Comparison of ENCODE assay signal across 14 cellular contexts in genomic region chr18:56200381-56200831, GRCh38.
DNase-seq lines count a peak whose midpoint lies in the region; ATAC-seq and TF ChIP-seq lines count a peak whose summit lies in the region.
"Had no signal": no experiment of that assay in that cellular context is flagged by ENCODE, and none has a peak within 500 bp of the region (broad histone marks: within the 10 kb centered on the region; RNA-seq: fewer than 3 reads in every experiment).

No MANE protein-coding gene starts in this region.

- POLR2A ChIA-PET in AG04449 (lab: Yijun Ruan, JAX) (interaction anchor here (0.6 to 1.2 kb wide), 2 partner anchors 26 to 32 kb away, joined by 3 to 4 read pairs; no protein-coding TSS in a partner anchor), WTC11 (lab: Charles Lee) (no interaction called here)

- H2AK5ac ChIP-seq in mesenchymal stem cell (ENCODE audit: low read length, severe bottlenecking) = no peak overlapping the region

- peak overlapping the region; percentile 68 for H3K9ac ChIP-seq in mesenchymal stem cell (ENCODE audit: low read length)
- H3K9ac ChIP-seq: BLaER1 treated with 17β-estradiol and CSF1 and Interleukin-3, amounts not matched to agents 10 nM and 100 nM had no signal

- H3K27me3 Mint-ChIP-seq in chondrocyte (ENCODE audit: low read depth) = no peaks in the 10 kb centered on the region
- H3K27me3 Mint-ChIP-seq in GM23338 (ENCODE audit: insufficient read depth, low read depth, poor library complexity) = no peaks in the 10 kb centered on the region
- no peaks in the 10 kb centered on the region for H3K27me3 Mint-ChIP-seq in WTC11 (ENCODE audit: low read depth)

- DNase-seq in AG04449 (ENCODE audit: low read depth, low spot score) (peak; percentile 24), HS-5 (ENCODE audit: low read depth) (peak; percentile 32), chondrocyte (ENCODE audit: low spot score) (no peak), mesenchymal stem cell (peak; percentile 77), NCI-H1417 (lab: John Stamatoyannopoulos, UW) (no peak), GM23338 (ENCODE audit: low spot score) (no peak), WTC11 (ENCODE audit: low spot score) (no peak), dorsolateral prefrontal cortex (no peak)
- DNase-seq: activated CD8-positive, alpha-beta memory T cell treated with anti-CD3 and anti-CD28 coated beads, Interleukin-2, amount 50 U/mL, for 4 hours; amygdala; NCI-H2081 treated with DMSO at 0.1 percent for 48 hours; posterior cingulate gyrus had no signal

- H3K36me3 Mint-ChIP-seq in chondrocyte (ENCODE audit: low read depth) (no peaks in the 10 kb centered on the region), GM23338 (ENCODE audit: low read depth) (peaks cover 2% of the 10 kb centered on the region; the same call in 1 of the 3 replicates), WTC11 (peaks cover 12% of the 10 kb centered on the region)

- H3K27ac ChIP-seq in mesenchymal stem cell (ENCODE audit: low read length, poor library complexity, severe bottlenecking) (peak overlapping the region; percentile 42), GM23338 (ENCODE audit: low read depth) (no peak overlapping the region), dorsolateral prefrontal cortex (no peak overlapping the region)
- H3K27ac ChIP-seq: BLaER1 treated with 17β-estradiol and CSF1 and Interleukin-3, amounts not matched to agents 10 nM and 100 nM; epithelial cell of prostate had no signal

- no peaks in the 10 kb centered on the region for H3K9me2 ChIP-seq in GM23338 (ENCODE audit: insufficient read depth)

- H3K36me3 ChIP-seq in mesenchymal stem cell (ENCODE audit: control insufficient read depth in 1 of 2, insufficient read depth in 2 of 2, low read depth in 1 of 2, low read length in 2 of 2) (no peaks in the 10 kb centered on the region), GM23338 (ENCODE audit: insufficient read depth) (no peaks in the 10 kb centered on the region; the same call in 1 of the 2 replicates)

- H2BK15ac ChIP-seq in mesenchymal stem cell (ENCODE audit: low read depth, poor library complexity, severe bottlenecking) = no peak overlapping the region

- no peaks in the 10 kb centered on the region for H4K20me1 ChIP-seq in GM23338 (replicated peaks; ENCODE audit: insufficient read depth)
- H4K20me1 ChIP-seq: BLaER1 treated with 17β-estradiol and CSF1 and Interleukin-3, amounts not matched to agents 10 nM and 100 nM had no signal

- no peak overlapping the region for H3K14ac ChIP-seq in mesenchymal stem cell (ENCODE audit: low read length in 2 of 2)

- H2AFZ ChIP-seq in mesenchymal stem cell (ENCODE audit: low read depth, low read length) (no peak overlapping the region), GM23338 (no peak overlapping the region)

- no peaks in the 10 kb centered on the region for H3K79me2 ChIP-seq in GM23338 (replicated peaks; ENCODE audit: insufficient read depth)

- H3K23ac ChIP-seq in mesenchymal stem cell (ENCODE audit: low read length in 2 of 2) = no peak overlapping the region

- no peak overlapping the region for H2BK120ac ChIP-seq in mesenchymal stem cell (ENCODE audit: low read depth, low read length)

- no peak overlapping the region for H3K18ac ChIP-seq in mesenchymal stem cell (ENCODE audit: low read depth in 1 of 2, low read length in 2 of 2)

- intact Hi-C loops in dorsolateral prefrontal cortex (cut with DNase I) = no loop called here

- no peak overlapping the region for H4K8ac ChIP-seq in mesenchymal stem cell (ENCODE audit: low read length)

- H3K4ac ChIP-seq in mesenchymal stem cell (ENCODE audit: low read depth in 1 of 2, low read length in 2 of 2) = no peak overlapping the region

- no peak for ATAC-seq in GM23338
- ATAC-seq in WTC11 = no peak

- H3K4me2 ChIP-seq in mesenchymal stem cell (ENCODE audit: low read length, poor library complexity, severe bottlenecking) = no peak overlapping the region
- H3K4me2 ChIP-seq in GM23338 = no peak overlapping the region

- peaks cover 15% of the 10 kb centered on the region for H3K9me3 ChIP-seq in mesenchymal stem cell (ENCODE audit: control insufficient read depth, low read length)

- no CpG with 5 or more reads among the region's 1 CpG for WGBS in mesenchymal stem cell

- H3K4me1 ChIP-seq in mesenchymal stem cell (ENCODE audit: control insufficient read depth, insufficient read depth, low read depth, low read length) (no peaks in the 10 kb centered on the region), GM23338 (ENCODE audit: insufficient read depth) (no peaks in the 10 kb centered on the region)

- H3F3A ChIP-seq in GM23338 (replicated peaks; ENCODE audit: low read depth) = no peaks in the 10 kb centered on the region

- H3K4me1 Mint-ChIP-seq in chondrocyte (ENCODE audit: low read depth) (peaks cover 47% of the 10 kb centered on the region), GM23338 (no peaks in the 10 kb centered on the region), WTC11 (no peaks in the 10 kb centered on the region)

- H4K91ac ChIP-seq in mesenchymal stem cell (ENCODE audit: low read length) = no peak overlapping the region

- H3K79me1 ChIP-seq in mesenchymal stem cell (replicated peaks; ENCODE audit: low read length, poor library complexity, severe bottlenecking) = no peaks in the 10 kb centered on the region

- H3K27me3 ChIP-seq in mesenchymal stem cell (ENCODE audit: control insufficient read depth in 1 of 2, insufficient read depth in 1 of 2, low read length in 2 of 2) (no peaks in the 10 kb centered on the region), GM23338 (ENCODE audit: insufficient read depth) (no peaks in the 10 kb centered on the region), dorsolateral prefrontal cortex (no peaks in the 10 kb centered on the region)
- H3K27me3 ChIP-seq: BLaER1 treated with 17β-estradiol and CSF1 and Interleukin-3, amounts not matched to agents 10 nM and 100 nM had no signal

- H3K9me3 Mint-ChIP-seq in chondrocyte (ENCODE audit: low read depth) (peaks cover 12% of the 10 kb centered on the region), GM23338 (peaks cover 5% of the 10 kb centered on the region; the same call in 2 of the 3 replicates), WTC11 (peaks cover 19% of the 10 kb centered on the region)

- peak overlapping the region; percentile 70 for H3K27ac Mint-ChIP-seq in chondrocyte (ENCODE audit: unreplicated experiment)
- no peak overlapping the region for H3K27ac Mint-ChIP-seq in GM23338
- no peak overlapping the region for H3K27ac Mint-ChIP-seq in WTC11

- no peak overlapping the region for H2BK5ac ChIP-seq in mesenchymal stem cell (ENCODE audit: low read depth, low read length, poor library complexity, severe bottlenecking)

- H3K4me3 ChIP-seq in AG04449 (ENCODE audit: low read depth, low read length) (no peak overlapping the region), mesenchymal stem cell (ENCODE audit: insufficient read depth in 1 of 2, low read depth in 1 of 2, low read length in 2 of 2) (no peak overlapping the region), GM23338 (no peak overlapping the region), dorsolateral prefrontal cortex (no peak overlapping the region)
- H3K4me3 ChIP-seq: BLaER1 treated with 17β-estradiol and CSF1 and Interleukin-3, amounts not matched to agents 10 nM and 100 nM had no signal

- no peak overlapping the region for H2BK12ac ChIP-seq in mesenchymal stem cell (ENCODE audit: low read length in 2 of 2)

- no peak for TF ChIP-seq CTCF in AG04449 (IDR thresholded peaks at IDR 0.05; ENCODE audit: insufficient read depth, low read length, missing control alignments)
- TF ChIP-seq CTCF in chondrocyte (IDR thresholded peaks at IDR 0.05) = no peak
- TF ChIP-seq CTCF in GM23338 (conservative IDR thresholded peaks at IDR 0.05; ENCODE audit: low read depth in 2 of 2) = no peak
- no peak for TF ChIP-seq CTCF in WTC11 (IDR thresholded peaks at IDR 0.05)
- TF ChIP-seq CTCF in dorsolateral prefrontal cortex (IDR thresholded peaks at IDR 0.05 in 54 of 56, conservative IDR thresholded peaks at IDR 0.05 in 2 of 56; ENCODE audit: low read depth in 1 of 56, partially characterized antibody in 56 of 56) = no peak

- CTCF ChIA-PET in AG04449 (lab: Yijun Ruan, JAX) = interaction anchor here (0.6 kb wide), 1 partner anchor 33 kb away, joined by 3 read pairs; no protein-coding TSS in a partner anchor
- CTCF ChIA-PET in WTC11 (lab: Charles Lee) = no interaction called here

- H3K4me3 Mint-ChIP-seq in chondrocyte (ENCODE audit: unreplicated experiment) (no peak overlapping the region), GM23338 (no peak overlapping the region), WTC11 (no peak overlapping the region)

TF ChIP-seq in GM23338, 12 proteins besides CTCF, POLR2A, EP300 and RAD21 (continues in another document):
- no peak for TF ChIP-seq EZH2phosphoT487 (IDR thresholded peaks at IDR 0.05; ENCODE audit: unreplicated experiment)
- TF ChIP-seq JUNB (IDR thresholded peaks at IDR 0.05; ENCODE audit: unreplicated experiment) = no peak
- no peak for TF ChIP-seq ZNF114 (CRISPR knock-in tag; IDR thresholded peaks at IDR 0.05)
- no peak for TF ChIP-seq EZH2 (IDR thresholded peaks at IDR 0.05; ENCODE audit: low read depth, unreplicated experiment)

TF ChIP-seq in WTC11, 78 proteins besides CTCF, POLR2A, EP300 and RAD21 (continues in another document):
- TF ChIP-seq E2F4 (CRISPR knock-in tag; IDR thresholded peaks at IDR 0.05; ENCODE audit: borderline replicate concordance, low read depth) = no peak

Comparison
In these comparisons a context has a peak if more than half of its experiments do, and no peak if none do; other contexts are left out.
1. DNase-seq: peak in AG04449 (single experiment), HS-5 (single experiment) and mesenchymal stem cell (single experiment); none in chondrocyte (single experiment), NCI-H1417 (0 of 3), GM23338 (single experiment), WTC11 (single experiment) and dorsolateral prefrontal cortex (0 of 10).